In the genomic region with DNA sequence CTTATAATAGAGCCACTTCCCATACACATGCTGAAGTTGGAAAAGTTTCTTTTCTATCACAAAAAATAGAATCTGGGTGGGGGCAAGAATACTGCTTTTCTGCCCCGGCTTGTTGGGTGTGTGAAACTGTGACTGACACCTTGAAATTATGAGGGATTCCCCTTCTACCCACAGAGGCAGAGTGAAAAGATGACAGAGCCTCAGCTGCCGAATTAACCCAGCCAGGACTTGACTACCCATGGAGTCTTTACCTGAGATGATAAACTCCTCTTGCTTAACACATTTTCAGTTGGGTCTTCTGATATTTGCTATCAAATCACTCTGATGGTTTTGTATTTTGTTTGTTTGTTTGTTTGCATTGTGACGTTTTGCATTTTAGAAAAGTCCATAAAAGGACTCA, we compare ENCODE assay signal across 10 cellular contexts.
DNase-seq lines count a peak whose midpoint lies in the region; ATAC-seq and TF ChIP-seq lines count a peak whose summit lies in the region.
"Had no signal": no experiment of that assay in that cellular context is flagged by ENCODE, and none has a peak within 500 bp of the region (broad histone marks: within the 10 kb centered on the region; RNA-seq: fewer than 3 reads in every experiment).

No MANE protein-coding gene starts in this region.

- H3K4me1 Mint-ChIP-seq in activated B cell treated with CpG ODN at 0.5 μM for 24 hours = peaks cover 27% of the 10 kb centered on the region

- no peaks in the 10 kb centered on the region for H3K4me1 ChIP-seq in ascending aorta

- no peak overlapping the region for H3K4me3 ChIP-seq in ascending aorta

- no peaks in the 10 kb centered on the region for H3K9me3 ChIP-seq in ascending aorta
- H3K9me3 ChIP-seq: neutrophil had no signal

- no peaks in the 10 kb centered on the region for H3K36me3 ChIP-seq in ascending aorta
- H3K36me3 ChIP-seq: neutrophil had no signal

- ATAC-seq in GM18519 (IDR thresholded peaks at IDR 0.05; ENCODE audit: low FRiP score, unreplicated experiment) (peak; percentile 51), GM19455 (IDR thresholded peaks at IDR 0.05; ENCODE audit: unreplicated experiment) (peak; percentile 79), HG02970 (IDR thresholded peaks at IDR 0.05; ENCODE audit: low FRiP score, unreplicated experiment) (peak; percentile 65), activated B cell treated with CpG ODN at 0.5 μM for 24 hours (ENCODE audit: low read depth) (peak; percentile 57)

- peak overlapping the region; percentile 16 for H3K27ac Mint-ChIP-seq in activated B cell treated with CpG ODN at 0.5 μM for 24 hours

- no peak overlapping the region for H3K4me3 Mint-ChIP-seq in activated B cell treated with CpG ODN at 0.5 μM for 24 hours

- POLR2A ChIA-PET in activated B cell treated with CpG ODN at 0.5 μM for 24 hours (lab: Charles Lee) = interaction anchor here (1.3 kb wide), 1 partner anchor 67 kb away, joined by 6 read pairs; no protein-coding TSS in a partner anchor

- DNase-seq in activated B cell treated with CpG ODN at 0.5 μM for 24 hours = no peak
- DNase-seq in ascending aorta (ENCODE audit: low spot score in 2 of 2) = no peak
- no peak for DNase-seq in NCI-H2081 (lab: John Stamatoyannopoulos, UW)
- DNase-seq in NCI-H1092 treated with DMSO at 0.1 percent for 48 hours (lab: John Stamatoyannopoulos, UW) = no peak
- DNase-seq: activated effector memory CD4-positive, alpha-beta T cell treated with anti-CD3 and anti-CD28 coated beads, Interleukin-2, amount 50 U/mL, for 16 hours; NCI-H226 had no signal

- no peak for TF ChIP-seq CTCF in activated B cell treated with CpG ODN at 0.5 μM for 24 hours (IDR thresholded peaks at IDR 0.05)
- no peak for TF ChIP-seq CTCF in ascending aorta (IDR thresholded peaks at IDR 0.05)

- no peaks in the 10 kb centered on the region for H3K9me3 Mint-ChIP-seq in activated B cell treated with CpG ODN at 0.5 μM for 24 hours

- H3K36me3 Mint-ChIP-seq in activated B cell treated with CpG ODN at 0.5 μM for 24 hours (ENCODE audit: low read depth) = no peaks in the 10 kb centered on the region

- no peak overlapping the region for H3K27ac ChIP-seq in ascending aorta
- H3K27ac ChIP-seq: neutrophil had no signal

- no peaks in the 10 kb centered on the region for H3K27me3 Mint-ChIP-seq in activated B cell treated with CpG ODN at 0.5 μM for 24 hours

- H3K27me3 ChIP-seq in ascending aorta = no peaks in the 10 kb centered on the region
- H3K27me3 ChIP-seq: neutrophil had no signal

- intact Hi-C loops in activated B cell treated with CpG ODN at 0.5 μM for 24 hours (cut with micrococcal nuclease) = loop anchor here (10.0 kb wide), 1 partner anchor 451 kb away; no protein-coding TSS in a partner anchor
- intact Hi-C loops in ascending aorta (cut with DNase I) = no loop called here

- CTCF ChIA-PET in activated B cell treated with CpG ODN at 0.5 μM for 24 hours (lab: Charles Lee) = interaction anchor here (1.5 kb wide), 1 partner anchor 160 kb away, joined by 4 read pairs; no protein-coding TSS in a partner anchor
